Comparison of ENCODE assay signal across 8 cellular contexts in genomic region chr7:74371381-74372059, GRCh38.
A peak's percentile ranks its signal among the peaks of the same experiment; 100 is the strongest.
DNase-seq lines count a peak whose midpoint lies in the region; ATAC-seq and TF ChIP-seq lines count a peak whose summit lies in the region.
"Had no signal": no experiment of that assay in that cellular context is flagged by ENCODE, and none has a peak within 500 bp of the region (broad histone marks: within the 10 kb centered on the region; RNA-seq: fewer than 3 reads in every experiment).

No MANE protein-coding gene starts in this region.

- H3K36me3 Mint-ChIP-seq in activated naive CD4-positive, alpha-beta T cell treated with anti-CD3 and anti-CD28 coated beads, Interleukin-2, amount 10 ng/mL, durations not matched to agents 7 days and 5 days = no peaks in the 10 kb centered on the region
- H3K36me3 Mint-ChIP-seq: naive thymus-derived CD8-positive, alpha-beta T cell had no signal

- no peak for TF ChIP-seq POLR2A in HCT116 (IDR thresholded peaks at IDR 0.05; ENCODE audit: borderline replicate concordance, extremely low read depth, insufficient read depth, insufficient read length)

- no peaks in the 10 kb centered on the region for H3K79me2 ChIP-seq in HCT116 (ENCODE audit: insufficient read depth, low read length)

- no peak overlapping the region for H3K27ac Mint-ChIP-seq in activated naive CD4-positive, alpha-beta T cell treated with anti-CD3 and anti-CD28 coated beads, Interleukin-2, amount 10 ng/mL, durations not matched to agents 7 days and 5 days

- BruUV-seq in HCT116 (replicated peaks; lab: Mats Ljungman, UMichigan) = no TSS peak

- no peak overlapping the region for H3K4me3 Mint-ChIP-seq in activated naive CD4-positive, alpha-beta T cell treated with anti-CD3 and anti-CD28 coated beads, Interleukin-2, amount 10 ng/mL, durations not matched to agents 7 days and 5 days

- H3K9me3 Mint-ChIP-seq in activated naive CD4-positive, alpha-beta T cell treated with anti-CD3 and anti-CD28 coated beads, Interleukin-2, amount 10 ng/mL, durations not matched to agents 7 days and 5 days = no peaks in the 10 kb centered on the region
- H3K9me3 Mint-ChIP-seq: naive thymus-derived CD8-positive, alpha-beta T cell had no signal

- POLR2A ChIA-PET in HCT116 (lab: Charles Lee) = interaction anchor here (0.6 to 0.8 kb wide), 3 partner anchors 10 to 83 kb away, joined by 3 read pairs; no protein-coding TSS in a partner anchor

- RAD21 ChIA-PET in HCT116 (lab: Charles Lee; ENCODE audit: low non-redundant PET in 1 of 2, low total read pairs in 2 of 2, uncharacterized antibody in 2 of 2, unreplicated experiment in 2 of 2) = interaction anchor here in 1 of 2 experiments (0.6 kb wide), 1 partner anchor 71 kb away, joined by 4 read pairs; no protein-coding TSS in a partner anchor

- peak overlapping the region; percentile 46 for H3K9ac ChIP-seq in HCT116 (ENCODE audit: low read length)

- CTCF ChIA-PET in HCT116 (lab: Charles Lee) = interaction anchor here (0.5 to 0.8 kb wide), 3 partner anchors 96 to 245 kb away, joined by 3 read pairs; no protein-coding TSS in a partner anchor
- CTCF ChIA-PET in activated naive CD4-positive, alpha-beta T cell treated with anti-CD3 and anti-CD28 coated beads, Interleukin-2, amount 10 ng/mL, durations not matched to agents 7 days and 5 days (lab: Charles Lee) = no interaction called here

- H3K27ac ChIP-seq in HCT116 (ENCODE audit: low read depth, low read length) = peak overlapping the region; percentile 53

- H3K4me1 Mint-ChIP-seq in activated naive CD4-positive, alpha-beta T cell treated with anti-CD3 and anti-CD28 coated beads, Interleukin-2, amount 10 ng/mL, durations not matched to agents 7 days and 5 days = peaks cover 3% of the 10 kb centered on the region

- peak; percentile 83 for ATAC-seq in HCT116
- ATAC-seq: naive thymus-derived CD8-positive, alpha-beta T cell had no signal

- TF ChIP-seq RAD21 in HCT116 (IDR thresholded peaks at IDR 0.05; ENCODE audit: low read depth) = no peak

- no peak overlapping the region for H3K4me3 ChIP-seq in HCT116 (replicated peaks in 1 of 2; ENCODE audit: low read depth in 1 of 2, low read length in 2 of 2)

- peaks cover 2 to 4% of the 10 kb centered on the region in 2 experiments; a peak in 2 of 4 replicates for H3K36me3 ChIP-seq in HCT116 (ENCODE audit: control insufficient read depth in 1 of 2, insufficient read depth in 2 of 2, low read length in 2 of 2)

- peak overlapping the region; percentile 63 for H3K4me2 ChIP-seq in HCT116 (ENCODE audit: low read length)

- H3K27me3 Mint-ChIP-seq in activated naive CD4-positive, alpha-beta T cell treated with anti-CD3 and anti-CD28 coated beads, Interleukin-2, amount 10 ng/mL, durations not matched to agents 7 days and 5 days = peaks cover 27% of the 10 kb centered on the region

- intact Hi-C loops in HCT116 (cut with micrococcal nuclease) = no loop called here

- peaks cover 14 to 16% of the 10 kb centered on the region in 2 experiments for H3K4me1 ChIP-seq in HCT116 (ENCODE audit: control insufficient read depth in 1 of 2, insufficient read depth in 2 of 2, low read length in 2 of 2)

- no peak overlapping the region for H2AFZ ChIP-seq in HCT116 (ENCODE audit: low read depth, low read length, poor library complexity, severe bottlenecking)

- no peaks in the 10 kb centered on the region for H3K27me3 ChIP-seq in HCT116 (ENCODE audit: insufficient read depth, low read length)

- no peaks in the 10 kb centered on the region for H3K9me3 ChIP-seq in HCT116 (ENCODE audit: control insufficient read depth in 1 of 2, insufficient read depth in 1 of 2, low read depth in 1 of 2, low read length in 2 of 2)

- no peaks in the 10 kb centered on the region for H3K9me2 ChIP-seq in HCT116 (ENCODE audit: insufficient read depth)

- no peaks in the 10 kb centered on the region for H4K20me1 ChIP-seq in HCT116 (ENCODE audit: insufficient read depth)

- DNase-seq in HCT116 (ENCODE audit: low read depth, low spot score) (peak; percentile 7), NCI-H69 (lab: John Stamatoyannopoulos, UW) (peak; percentile 83), germinal center (ENCODE audit: low spot score) (peak; percentile 51), UCSD-AML1 (lab: John Stamatoyannopoulos, UW; ENCODE audit: unreplicated experiment) (no peak)
- peak; percentile 25 for DNase-seq in stimulated activated CD8-positive, alpha-beta memory T cell treated with anti-CD3 and anti-CD28 coated beads, Interleukin-4, amount 100 ng/mL, for 48 hours
- no peak for DNase-seq in effector CD8-positive, alpha-beta T cell (lab: John Stamatoyannopoulos, UW)
- DNase-seq in activated naive CD4-positive, alpha-beta T cell treated with anti-CD3 and anti-CD28 coated beads, Interleukin-2, amount 10 ng/mL, durations not matched to agents 7 days and 5 days = no peak
- DNase-seq: naive thymus-derived CD8-positive, alpha-beta T cell had no signal

- no peak for TF ChIP-seq CTCF in HCT116 (IDR thresholded peaks at IDR 0.05 in 2 of 3, conservative IDR thresholded peaks at IDR 0.05 in 1 of 3; ENCODE audit: borderline replicate concordance in 1 of 3, insufficient read depth in 1 of 3, low read depth in 2 of 3, low read length in 2 of 3)

TF ChIP-seq in HCT116, 20 proteins besides CTCF, POLR2A, EP300 and RAD21:
- TF ChIP-seq EZH2phosphoT487 (IDR thresholded peaks at IDR 0.05; ENCODE audit: borderline replicate concordance) (no peak), POLR2AphosphoS5 (IDR thresholded peaks at IDR 0.05; ENCODE audit: low read depth, low read length) (peak; percentile 39; the same call in 1 of the 2 replicates), EZH2 (IDR thresholded peaks at IDR 0.05) (no peak), SIN3A (IDR thresholded peaks at IDR 0.05; ENCODE audit: low read depth) (no peak), SP1 (IDR thresholded peaks at IDR 0.05; ENCODE audit: low read depth) (peak; percentile 27; the same call in 1 of the 2 replicates), TCF7L2 (IDR thresholded peaks at IDR 0.05; ENCODE audit: borderline replicate concordance, extremely low read depth, insufficient read depth, insufficient read length) (no peak), FOSL1 (IDR thresholded peaks at IDR 0.05; ENCODE audit: low read depth) (no peak), ELF1 (IDR thresholded peaks at IDR 0.05; ENCODE audit: borderline replicate concordance, low read depth) (no peak; the same call in 1 of the 2 replicates), CEBPB (IDR thresholded peaks at IDR 0.05; ENCODE audit: low read depth) (no peak), SRF (IDR thresholded peaks at IDR 0.05; ENCODE audit: low read depth) (no peak)
TF ChIP-seq in HCT116: peak in this region for 2.

Comparison
In these comparisons a context has a peak if more than half of its experiments do, and no peak if none do; other contexts are left out.
1. DNase-seq: peak in HCT116 (single experiment), NCI-H69 (single experiment), germinal center (single experiment) and stimulated activated CD8-positive, alpha-beta memory T cell treated with anti-CD3 and anti-CD28 coated beads, Interleukin-4, amount 100 ng/mL, for 48 hours (single experiment); none in effector CD8-positive, alpha-beta T cell (single experiment), UCSD-AML1 (single experiment) and activated naive CD4-positive, alpha-beta T cell treated with anti-CD3 and anti-CD28 coated beads, Interleukin-2, amount 10 ng/mL, durations not matched to agents 7 days and 5 days (single experiment).